ENCODE assay signal across 8 cellular contexts in the genomic region with DNA sequence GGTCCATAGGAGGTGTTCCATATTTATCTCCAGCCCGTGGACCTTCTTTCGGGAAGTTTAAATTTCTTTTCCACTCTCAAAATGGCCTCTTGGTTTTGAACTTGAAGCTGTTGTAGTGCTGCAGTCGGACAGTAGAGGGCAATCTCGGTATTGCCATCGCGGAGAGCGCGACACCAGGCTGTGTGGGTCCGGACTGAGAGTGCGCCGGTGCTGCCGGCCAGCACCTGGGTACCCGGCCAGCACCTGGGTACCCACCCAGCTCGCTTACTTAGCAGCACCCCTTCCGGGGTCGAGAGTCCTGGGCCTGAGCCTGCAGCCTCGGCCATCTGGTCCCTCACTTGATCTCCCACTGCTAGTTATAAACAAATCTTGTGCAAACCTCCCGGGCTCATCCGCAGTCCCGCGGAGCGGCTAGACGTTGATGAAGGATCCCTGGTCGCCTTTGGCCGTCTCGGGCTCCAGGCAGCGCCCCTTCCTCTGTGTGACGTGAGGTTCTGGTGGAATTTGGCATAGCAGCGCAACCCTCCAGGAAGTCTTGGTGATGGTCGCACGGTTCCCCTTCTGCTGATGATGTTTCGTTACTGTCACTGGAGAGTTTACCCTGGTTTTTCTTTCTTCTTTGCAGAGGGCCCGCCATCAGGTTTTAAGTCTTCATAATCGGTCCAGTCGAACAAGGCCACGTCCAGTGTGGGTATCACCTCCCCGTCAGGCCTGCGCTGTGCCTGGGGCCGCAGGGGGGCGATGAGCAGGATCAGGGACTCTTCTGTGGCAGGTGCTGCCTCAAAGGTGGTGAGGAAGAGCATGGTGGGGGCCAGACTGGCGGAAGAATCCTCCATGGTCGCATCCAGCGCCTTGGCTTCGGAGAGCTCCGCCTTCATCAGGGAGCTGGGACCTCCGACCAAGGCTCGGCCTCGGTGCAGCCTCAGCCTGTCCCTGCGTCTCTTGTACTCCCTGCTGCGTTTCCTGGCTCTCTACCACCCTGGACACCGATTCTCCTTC.
A peak's percentile ranks its signal among the peaks of the same experiment; 100 is the strongest.
DNase-seq lines count a peak whose midpoint lies in the region; ATAC-seq and TF ChIP-seq lines count a peak whose summit lies in the region.

No MANE protein-coding gene starts in this region.

- peaks cover 0 to 23% of the 10 kb centered on the region in 2 donors for H3K27me3 Mint-ChIP-seq in stimulated activated naive B cell treated with anti-CD40 and anti-IgM and Interleukin-4, amounts not matched to agents 10 μg/mL and 1 μg/mL and 100 μg/mL, for 72 hours

- ATAC-seq in GM18511 (IDR thresholded peaks at IDR 0.05; ENCODE audit: unreplicated experiment) (peak; percentile 91), HG02870 (IDR thresholded peaks at IDR 0.05; ENCODE audit: unreplicated experiment) (no peak)
- ATAC-seq in stimulated activated naive B cell treated with anti-CD40 and anti-IgM and Interleukin-4, amounts not matched to agents 10 μg/mL and 1 μg/mL and 100 μg/mL, for 72 hours (replicated peaks): peak in 1 of 2 donors; percentile 70

- peaks cover 0 to 1% of the 10 kb centered on the region in 2 donors for H3K4me1 Mint-ChIP-seq in stimulated activated naive B cell treated with anti-CD40 and anti-IgM and Interleukin-4, amounts not matched to agents 10 μg/mL and 1 μg/mL and 100 μg/mL, for 72 hours

- H3K36me3 Mint-ChIP-seq in stimulated activated naive B cell treated with anti-CD40 and anti-IgM and Interleukin-4, amounts not matched to agents 10 μg/mL and 1 μg/mL and 100 μg/mL, for 72 hours: no peaks in the 10 kb centered on the region

- H3K27ac Mint-ChIP-seq in stimulated activated naive B cell treated with anti-CD40 and anti-IgM and Interleukin-4, amounts not matched to agents 10 μg/mL and 1 μg/mL and 100 μg/mL, for 72 hours: no peak overlapping the region

- DNase-seq in activated effector memory CD4-positive, alpha-beta T cell treated with Interleukin-2 at 50 U/mL for 16 hours: peak; percentile 9
- DNase-seq in iPS DF 19.7 (ENCODE audit: low read depth, low spot score) (peak; percentile 9), NCI-H524 treated with DMSO at 0.1 percent for 48 hours (lab: John Stamatoyannopoulos, UW) (no peak), SKM-1 (lab: John Stamatoyannopoulos, UW; ENCODE audit: unreplicated experiment) (no peak)
- DNase-seq in stimulated activated naive B cell treated with anti-CD40 and anti-IgM and Interleukin-4, amounts not matched to agents 10 μg/mL and 1 μg/mL and 100 μg/mL, for 72 hours: peak; percentile 15

- no peaks in the 10 kb centered on the region for H3K9me3 Mint-ChIP-seq in stimulated activated naive B cell treated with anti-CD40 and anti-IgM and Interleukin-4, amounts not matched to agents 10 μg/mL and 1 μg/mL and 100 μg/mL, for 72 hours

- TF ChIP-seq CTCF in LNCAP (IDR thresholded peaks at IDR 0.05): peak; percentile 57

- peak overlapping the region in 1 of 2 donors; percentile 45 for H3K4me3 Mint-ChIP-seq in stimulated activated naive B cell treated with anti-CD40 and anti-IgM and Interleukin-4, amounts not matched to agents 10 μg/mL and 1 μg/mL and 100 μg/mL, for 72 hours

Comparison
In these comparisons a context has a peak if more than half of its experiments do, and no peak if none do; other contexts are left out.
1. DNase-seq: peak in activated effector memory CD4-positive, alpha-beta T cell treated with Interleukin-2 at 50 U/mL for 16 hours (single experiment), iPS DF 19.7 (single experiment) and stimulated activated naive B cell treated with anti-CD40 and anti-IgM and Interleukin-4, amounts not matched to agents 10 μg/mL and 1 μg/mL and 100 μg/mL, for 72 hours (single experiment); none in NCI-H524 treated with DMSO at 0.1 percent for 48 hours (single experiment) and SKM-1 (single experiment).